Comparison of ENCODE assay signal across 23 cellular contexts in the genomic region with DNA sequence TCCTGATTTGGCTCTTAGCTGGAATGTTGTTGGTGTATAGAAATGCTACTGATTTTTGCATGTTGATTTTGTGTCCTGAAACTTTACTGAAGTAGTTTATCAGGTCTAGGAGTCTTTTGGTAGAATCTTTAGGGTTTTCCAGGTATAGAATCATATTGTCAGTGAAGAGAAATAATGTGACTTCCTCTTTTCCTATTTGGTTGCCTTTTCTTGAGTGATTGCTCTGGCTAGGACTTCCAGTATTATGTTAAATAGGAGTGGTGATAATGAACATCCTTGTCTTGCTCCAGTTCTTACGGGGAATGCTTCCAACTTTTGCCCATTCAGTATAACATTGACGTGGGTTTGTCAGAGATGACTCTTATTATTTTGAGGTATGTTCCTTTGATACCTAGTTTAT.
"Had no signal": no experiment of that assay in that cellular context is flagged by ENCODE, and none has a peak within 500 bp of the region (broad histone marks: within the 10 kb centered on the region; RNA-seq: fewer than 3 reads in every experiment).

No MANE protein-coding gene starts in this region.

- H3K9me3 Mint-ChIP-seq: natural killer cell treated with Interleukin-12 subunit alpha and Interleukin-12 subunit beta and Interleukin-15 and Interleukin-18, amount 100 ng/mL, for 72 hours; stimulated activated naive CD8-positive, alpha-beta T cell treated with anti-CD3 and anti-CD28 coated beads, Interleukin-15, Interleukin-2, amounts not matched to agents 100 ng/mL and 50 ng/mL, for 24 hours had no signal

- ATAC-seq: naive thymus-derived CD8-positive, alpha-beta T cell; natural killer cell treated with Interleukin-12 subunit alpha and Interleukin-12 subunit beta and Interleukin-15 and Interleukin-18, amount 100 ng/mL, for 72 hours; pancreas; psoas muscle; right cardiac atrium; right lobe of liver; stimulated activated naive B cell treated with anti-CD40 and anti-IgM and Interleukin-4, amounts not matched to agents 10 μg/mL and 1 μg/mL and 100 μg/mL, for 72 hours had no signal

- H3K4me3 Mint-ChIP-seq: naive thymus-derived CD8-positive, alpha-beta T cell; natural killer cell treated with Interleukin-12 subunit alpha and Interleukin-12 subunit beta and Interleukin-15 and Interleukin-18, amount 100 ng/mL, for 72 hours; nephron progenitor cell; neural crest cell; stimulated activated naive B cell treated with anti-CD40 and anti-IgM and Interleukin-4, amounts not matched to agents 10 μg/mL and 1 μg/mL and 100 μg/mL, for 72 hours; stimulated activated naive CD8-positive, alpha-beta T cell treated with anti-CD3 and anti-CD28 coated beads, Interleukin-15, Interleukin-2, amounts not matched to agents 100 ng/mL and 50 ng/mL, for 24 hours had no signal

- H3K36me3 Mint-ChIP-seq: naive thymus-derived CD8-positive, alpha-beta T cell; natural killer cell treated with Interleukin-12 subunit alpha and Interleukin-12 subunit beta and Interleukin-15 and Interleukin-18, amount 100 ng/mL, for 72 hours had no signal

- H3K27ac Mint-ChIP-seq: naive thymus-derived CD8-positive, alpha-beta T cell; natural killer cell treated with Interleukin-12 subunit alpha and Interleukin-12 subunit beta and Interleukin-15 and Interleukin-18, amount 100 ng/mL, for 72 hours; nephron progenitor cell; progenitor cell of endocrine pancreas; stimulated activated naive B cell treated with anti-CD40 and anti-IgM and Interleukin-4, amounts not matched to agents 10 μg/mL and 1 μg/mL and 100 μg/mL, for 72 hours; stimulated activated naive CD8-positive, alpha-beta T cell treated with anti-CD3 and anti-CD28 coated beads, Interleukin-15, Interleukin-2, amounts not matched to agents 100 ng/mL and 50 ng/mL, for 24 hours had no signal

- H3K4me1 Mint-ChIP-seq: nephron progenitor cell; neural crest cell; stimulated activated naive B cell treated with anti-CD40 and anti-IgM and Interleukin-4, amounts not matched to agents 10 μg/mL and 1 μg/mL and 100 μg/mL, for 72 hours had no signal

- DNase-seq: nephron progenitor cell; nucleus accumbens; pancreas; psoas muscle; right cardiac atrium; right lobe of liver; sigmoid colon; small intestine; stimulated activated CD4-positive, alpha-beta T cell treated with anti-CD3 and anti-CD28 coated beads, Interleukin-15, amount 100 ng/mL, for 24 hours; stimulated activated CD4-positive, alpha-beta T cell treated with anti-CD3 and anti-CD28 coated beads, Interleukin-2, amount 100 ng/mL, for 24 hours; stimulated activated CD4-positive, alpha-beta T cell treated with anti-CD3 and anti-CD28 coated beads, Interleukin-2, amount 100 ng/mL, for 48 hours; stimulated activated CD4-positive, alpha-beta T cell treated with anti-CD3 and anti-CD28 coated beads, Interleukin-4, amount 100 ng/mL, for 24 hours; stimulated activated naive B cell treated with anti-CD40 and anti-IgM and Interleukin-4, amounts not matched to agents 10 μg/mL and 1 μg/mL and 100 μg/mL, for 72 hours; stimulated activated naive CD4-positive, alpha-beta T cell treated with Interleukin-2 at 50 U/mL for 16 hours; stomach; thyroid gland; trophoblast cell; upper lobe of left lung had no signal
